ENCODE assay signal across 9 cellular contexts in the genomic region with DNA sequence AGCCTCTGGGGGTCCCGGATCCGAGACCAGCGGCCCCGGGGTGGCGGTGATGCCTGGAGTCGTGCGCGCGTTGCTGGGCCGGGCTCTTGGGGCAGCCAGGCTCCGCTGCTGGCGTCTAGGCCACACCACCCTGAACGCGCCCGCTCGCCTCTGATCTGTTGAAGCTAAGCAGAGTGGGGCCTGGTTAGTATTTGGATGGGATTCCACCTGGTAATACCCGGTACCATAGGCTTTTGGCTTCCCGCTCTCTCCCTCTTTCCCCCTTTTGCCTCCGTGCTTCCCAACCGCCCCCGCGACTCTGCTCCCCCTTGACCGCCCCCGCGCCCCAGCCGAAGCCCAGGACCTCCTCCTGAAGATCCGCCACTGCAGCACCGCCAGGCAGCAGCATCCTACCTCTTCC.
A peak's percentile ranks its signal among the peaks of the same experiment; 100 is the strongest.
DNase-seq lines count a peak whose midpoint lies in the region; ATAC-seq, FAIRE-seq and TF ChIP-seq lines count a peak whose summit lies in the region.
"Had no signal": no experiment of that assay in that cellular context is flagged by ENCODE, and none has a peak within 500 bp of the region (broad histone marks: within the 10 kb centered on the region; RNA-seq: fewer than 3 reads in every experiment).

No MANE protein-coding gene starts in this region.

- dilution Hi-C loops in endothelial cell of umbilical vein (cut with MboI; ENCODE audit: extremely low pct_ligation_motif_present, low sequenced_read_pairs), result no loop called here

- TF ChIP-seq CTCF in OCI-LY3 (IDR thresholded peaks at IDR 0.05; ENCODE audit: low read depth, low read length), result no peak
- TF ChIP-seq CTCF in endothelial cell of umbilical vein (IDR thresholded peaks at IDR 0.05; ENCODE audit: extremely low read depth in 1 of 2, insufficient read depth in 1 of 2, low read depth in 1 of 2, low read length in 2 of 2), result no peak
- no peak for TF ChIP-seq CTCF in smooth muscle cell (IDR thresholded peaks at IDR 0.05; ENCODE audit: borderline replicate concordance, insufficient read depth, poor library complexity, severe bottlenecking)
- no peak for TF ChIP-seq CTCF in colonic mucosa (IDR thresholded peaks at IDR 0.05)

- no peak for FAIRE-seq in endothelial cell of umbilical vein (lab: Jason Lieb, UNC)

- no peak for ATAC-seq in HG02884 (IDR thresholded peaks at IDR 0.05; ENCODE audit: unreplicated experiment)

- CTCF ChIA-PET in endothelial cell of umbilical vein (lab: Charles Lee), result no interaction called here

- H3K27ac ChIP-seq in OCI-LY3 (ENCODE audit: low read length) (no peak overlapping the region), endothelial cell of umbilical vein (ENCODE audit: insufficient read depth, low read depth, low read length) (no peak overlapping the region), smooth muscle cell (ENCODE audit: low read depth) (no peak overlapping the region), colonic mucosa (no peak overlapping the region)
- H3K27ac ChIP-seq: VCaP had no signal

- H3K9me3 ChIP-seq in OCI-LY3 (ENCODE audit: insufficient read depth, low read length) (0 out of 2 replicates have a peak, but pooled peaks cover 3% of the 10 kb centered on the region), endothelial cell of umbilical vein (replicated peaks; ENCODE audit: control insufficient read depth, insufficient read depth, low read length) (peaks cover 11% of the 10 kb centered on the region), neuron (ENCODE audit: low read length) (no peaks in the 10 kb centered on the region), smooth muscle cell (replicated peaks; ENCODE audit: low read depth) (peaks cover 4% of the 10 kb centered on the region), colonic mucosa (no peaks in the 10 kb centered on the region)

- H4K20me1 ChIP-seq in OCI-LY3 (ENCODE audit: insufficient read depth, low read length) (no peaks in the 10 kb centered on the region), endothelial cell of umbilical vein (replicated peaks; ENCODE audit: control insufficient read depth, extremely low read depth, insufficient read depth, low read length) (no peaks in the 10 kb centered on the region), smooth muscle cell (ENCODE audit: low read depth) (no peaks in the 10 kb centered on the region)

- H3K4me3 ChIP-seq in OCI-LY3 (ENCODE audit: low read length), result peak overlapping the region; percentile 52
- H3K4me3 ChIP-seq in endothelial cell of umbilical vein (replicated peaks in 1 of 3; ENCODE audit: insufficient read depth in 1 of 3, low read depth in 1 of 3, low read length in 3 of 3), result peak overlapping the region in 1 of 3 experiments; percentile 28
- H3K4me3 ChIP-seq in neuron (ENCODE audit: low read length), result peak overlapping the region; percentile 34
- no peak overlapping the region for H3K4me3 ChIP-seq in smooth muscle cell
- no peak overlapping the region for H3K4me3 ChIP-seq in colonic mucosa

- DNase-seq in NK-92 treated with Interleukin-12 subunit alpha and Interleukin-12 subunit beta, amount 100 ng/mL, for 24 hours (lab: John Stamatoyannopoulos, UW), result peak; percentile 22
- DNase-seq in NK-92 (lab: John Stamatoyannopoulos, UW; ENCODE audit: unreplicated experiment) (no peak), endothelial cell of umbilical vein (ENCODE audit: low read depth, low spot score) (peak; percentile 37), smooth muscle cell (lab: John Stamatoyannopoulos, UW; ENCODE audit: unreplicated experiment) (no peak), colonic mucosa (no peak)

- no peaks in the 10 kb centered on the region for H3K79me2 ChIP-seq in OCI-LY3 (ENCODE audit: low read length)
- no peaks in the 10 kb centered on the region for H3K79me2 ChIP-seq in endothelial cell of umbilical vein (ENCODE audit: control insufficient read depth, insufficient read depth, low read length)
- H3K79me2 ChIP-seq in smooth muscle cell (ENCODE audit: low read depth), result no peaks in the 10 kb centered on the region

- intact Hi-C loops in endothelial cell of umbilical vein (cut with micrococcal nuclease) (no loop called here), colonic mucosa (cut with DNase I) (no loop called here)

- TF ChIP-seq POLR2A in endothelial cell of umbilical vein (IDR thresholded peaks at IDR 0.05; ENCODE audit: low read depth, low read length), result no peak

- H2AFZ ChIP-seq in OCI-LY3 (ENCODE audit: low read depth, low read length) (no peak overlapping the region), endothelial cell of umbilical vein (ENCODE audit: low read depth, low read length) (no peak overlapping the region), neuron (ENCODE audit: low read depth, low read length) (no peak overlapping the region), smooth muscle cell (ENCODE audit: low read depth) (no peak overlapping the region)

- 77% methylated on average over 11 of the region's 28 CpGs for WGBS in smooth muscle cell (ENCODE audit: low lambda C conversion rate)

- POLR2A ChIA-PET in endothelial cell of umbilical vein (lab: Charles Lee), result no interaction called here

- H3K27me3 ChIP-seq in OCI-LY3 (ENCODE audit: low read depth, low read length) (no peaks in the 10 kb centered on the region), endothelial cell of umbilical vein (ENCODE audit: control insufficient read depth in 2 of 2, insufficient read depth in 2 of 2, low read length in 2 of 2) (no peaks in the 10 kb centered on the region), neuron (ENCODE audit: insufficient read depth, low read length) (no peaks in the 10 kb centered on the region), smooth muscle cell (ENCODE audit: low read depth) (no peaks in the 10 kb centered on the region), colonic mucosa (no peaks in the 10 kb centered on the region)

- no peak overlapping the region for H3K4me2 ChIP-seq in OCI-LY3 (ENCODE audit: low read length)
- no peak overlapping the region for H3K4me2 ChIP-seq in endothelial cell of umbilical vein (ENCODE audit: insufficient read depth, low read length)
- no peak overlapping the region for H3K4me2 ChIP-seq in smooth muscle cell

- H3K4me1 ChIP-seq in OCI-LY3 (ENCODE audit: low read length) (no peaks in the 10 kb centered on the region), endothelial cell of umbilical vein (ENCODE audit: control insufficient read depth, extremely low read depth, insufficient read depth, low read length) (no peaks in the 10 kb centered on the region), neuron (ENCODE audit: insufficient read depth, low read length) (no peaks in the 10 kb centered on the region), smooth muscle cell (ENCODE audit: low read depth) (no peaks in the 10 kb centered on the region), colonic mucosa (no peaks in the 10 kb centered on the region)

- H3K36me3 ChIP-seq in OCI-LY3 (replicated peaks; ENCODE audit: low read depth, low read length) (no peaks in the 10 kb centered on the region), endothelial cell of umbilical vein (ENCODE audit: control insufficient read depth in 2 of 2, extremely low read depth in 1 of 2, insufficient read depth in 2 of 2, low read length in 2 of 2) (no peaks in the 10 kb centered on the region), neuron (ENCODE audit: insufficient read depth, low read length) (no peaks in the 10 kb centered on the region), smooth muscle cell (ENCODE audit: low read depth) (no peaks in the 10 kb centered on the region), colonic mucosa (no peaks in the 10 kb centered on the region)

- H3F3A ChIP-seq in smooth muscle cell (ENCODE audit: low read depth), result no peaks in the 10 kb centered on the region

- peak overlapping the region; percentile 49; the same call in 1 of the 2 replicates for H3K9ac ChIP-seq in OCI-LY3 (ENCODE audit: low read length)
- no peak overlapping the region for H3K9ac ChIP-seq in endothelial cell of umbilical vein (replicated peaks; ENCODE audit: extremely low read depth, insufficient read depth, low read length)
- no peak overlapping the region for H3K9ac ChIP-seq in smooth muscle cell (ENCODE audit: low read depth)
- H3K9ac ChIP-seq in colonic mucosa (ENCODE audit: low read depth in 2 of 2, low read length in 2 of 2), result no peak overlapping the region

- H3K9me1 ChIP-seq in endothelial cell of umbilical vein (replicated peaks; ENCODE audit: control insufficient read depth, extremely low read depth, insufficient read depth, low read length), result no peaks in the 10 kb centered on the region

- no TSS peak for BruUV-seq in endothelial cell of umbilical vein (replicated peaks; lab: Mats Ljungman, UMichigan)

TF ChIP-seq in endothelial cell of umbilical vein, 7 proteins besides CTCF, POLR2A, EP300 and RAD21:
- TF ChIP-seq FOS (IDR thresholded peaks at IDR 0.05; ENCODE audit: borderline replicate concordance, insufficient read depth, low read length), result no peak

Comparison
In these comparisons a context has a peak if more than half of its experiments do, and no peak if none do; other contexts are left out.
1. DNase-seq: peak in NK-92 treated with Interleukin-12 subunit alpha and Interleukin-12 subunit beta, amount 100 ng/mL, for 24 hours (single experiment) and endothelial cell of umbilical vein (single experiment); none in NK-92 (single experiment), smooth muscle cell (single experiment) and colonic mucosa (single experiment).
2. H3K4me3 ChIP-seq: peak in OCI-LY3 (single experiment) and neuron (single experiment); none in smooth muscle cell (single experiment) and colonic mucosa (single experiment).